ENCODE assay signal across 37 cellular contexts in the genomic region with DNA sequence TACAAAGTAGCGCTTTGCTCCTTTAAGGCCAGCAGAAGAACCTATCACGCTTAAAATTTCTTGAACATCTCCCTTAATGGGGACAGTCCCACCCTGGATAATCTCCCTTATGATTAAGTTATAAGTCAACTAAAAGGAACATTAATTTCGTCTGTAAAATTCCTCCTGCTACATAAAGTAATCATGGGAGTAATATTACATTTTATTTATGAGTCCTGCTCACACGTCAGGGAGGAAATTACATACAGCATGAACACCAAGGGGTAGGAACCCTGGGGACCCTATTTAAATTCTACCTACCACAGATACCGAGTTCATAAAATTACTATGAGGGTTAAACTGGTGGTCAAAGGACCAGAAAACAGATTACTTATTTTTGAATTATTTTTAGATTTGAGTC.
"Had no signal": no experiment of that assay in that cellular context is flagged by ENCODE, and none has a peak within 500 bp of the region (broad histone marks: within the 10 kb centered on the region; RNA-seq: fewer than 3 reads in every experiment).

No MANE protein-coding gene starts in this region.

- H3K27me3 ChIP-seq: adrenal gland, ascending aorta, body of pancreas, brain microvascular endothelial cell, breast epithelium, cardiac muscle cell had no signal

- H3K4me1 ChIP-seq: adrenal gland, ascending aorta, body of pancreas, breast epithelium had no signal

- H3K9me3 ChIP-seq: adrenal gland, ascending aorta, body of pancreas, breast epithelium had no signal

- H3K36me3 ChIP-seq: adrenal gland, ascending aorta, brain microvascular endothelial cell, breast epithelium, cardiac muscle cell had no signal

- H3K36me3 Mint-ChIP-seq: activated naive CD4-positive, alpha-beta T cell treated with anti-CD3 and anti-CD28 coated beads, Interleukin-2, amount 10 ng/mL, durations not matched to agents 7 days and 5 days; activated naive CD4-positive, alpha-beta T cell treated with anti-CD3 and anti-CD28 coated beads, Interleukin-2, amount 50 U/mL, for 24 hours; activated naive CD8-positive, alpha-beta T cell; activated naive CD8-positive, alpha-beta T cell treated with anti-CD3 and anti-CD28 coated beads for 36 hours; activated naive CD8-positive, alpha-beta T cell treated with anti-CD3 and anti-CD28 coated beads, Interleukin-2, amount 10 ng/mL, durations not matched to agents 7 days and 5 days; brain had no signal

- ATAC-seq: activated naive CD4-positive, alpha-beta T cell treated with anti-CD3 and anti-CD28 coated beads, Interleukin-2, amount 50 U/mL, for 72 hours; activated naive CD8-positive, alpha-beta T cell treated with anti-CD3 and anti-CD28 coated beads, Interleukin-2, amount 50 U/mL, for 24 hours; activated T-cell treated with anti-CD3 and anti-CD28 coated beads, Interleukin-2, amount 50 U/mL, for 4 hours; activated T-cell treated with anti-CD3 and anti-CD28 coated beads, Interleukin-2, amount 50 U/mL, for 72 hours; activated T-helper 17 cell treated with anti-CD3 and anti-CD28 coated beads, Interleukin-2, amount 50 U/mL, for 72 hours; body of pancreas had no signal

- H3K27me3 Mint-ChIP-seq: activated naive CD4-positive, alpha-beta T cell treated with anti-CD3 and anti-CD28 coated beads, Interleukin-2, amount 10 ng/mL, durations not matched to agents 7 days and 5 days; activated naive CD4-positive, alpha-beta T cell treated with anti-CD3 and anti-CD28 coated beads, Interleukin-2, amount 50 U/mL, for 24 hours; activated naive CD8-positive, alpha-beta T cell; activated naive CD8-positive, alpha-beta T cell treated with anti-CD3 and anti-CD28 coated beads for 36 hours; activated naive CD8-positive, alpha-beta T cell treated with anti-CD3 and anti-CD28 coated beads, Interleukin-2, amount 10 ng/mL, durations not matched to agents 7 days and 5 days; activated naive CD8-positive, alpha-beta T cell treated with anti-CD3 and anti-CD28 coated beads, Interleukin-2, amount 50 U/mL, for 24 hours; activated T-cell treated with anti-CD3 and anti-CD28 coated beads, Interleukin-2, amount 50 U/mL, for 24 hours; activated T-helper 17 cell treated with anti-CD3 and anti-CD28 coated beads, Interleukin-2, amount 50 U/mL, for 72 hours; brain; central memory CD8-positive, alpha-beta T cell had no signal

- H3K9me3 Mint-ChIP-seq: activated naive CD4-positive, alpha-beta T cell treated with anti-CD3 and anti-CD28 coated beads, Interleukin-2, amount 50 U/mL, for 24 hours; brain had no signal

- H3K27ac ChIP-seq: adrenal gland, ascending aorta, body of pancreas, brain microvascular endothelial cell, breast epithelium, cardiac muscle cell had no signal

- DNase-seq: activated effector memory CD4-positive, alpha-beta T cell treated with anti-CD3 and anti-CD28 coated beads, Interleukin-2, amount 50 U/mL, for 16 hours; activated effector memory CD4-positive, alpha-beta T cell treated with Interleukin-2 at 50 U/mL for 16 hours; activated gamma-delta T cell; activated gamma-delta T cell treated with Interleukin-2 at 50 U/mL for 16 hours; activated naive CD4-positive, alpha-beta T cell; activated naive CD4-positive, alpha-beta T cell treated with anti-CD3 and anti-CD28 coated beads for 36 hours; activated naive CD4-positive, alpha-beta T cell treated with anti-CD3 and anti-CD28 coated beads, Interleukin-2, amount 10 ng/mL, durations not matched to agents 7 days and 5 days; activated naive CD4-positive, alpha-beta T cell treated with anti-CD3 and anti-CD28 coated beads, Interleukin-2, amount 50 U/mL, for 16 hours; activated naive CD4-positive, alpha-beta T cell treated with Interleukin-2 at 50 U/mL for 16 hours; activated naive CD8-positive, alpha-beta T cell treated with anti-CD3 and anti-CD28 coated beads for 36 hours; activated naive CD8-positive, alpha-beta T cell treated with anti-CD3 and anti-CD28 coated beads, Interleukin-2, amount 10 ng/mL, durations not matched to agents 7 days and 5 days; activated naive CD8-positive, alpha-beta T cell treated with anti-CD3 and anti-CD28 coated beads, Interleukin-2, amount 50 U/mL, for 24 hours; activated T-cell treated with anti-CD3 and anti-CD28 coated beads, Interleukin-2, amount 50 U/mL, for 24 hours; activated T-cell treated with anti-CD3 and anti-CD28 coated beads, Interleukin-2, amount 50 U/mL, for 4 hours; activated T-cell treated with anti-CD3 and anti-CD28 coated beads, Interleukin-2, amount 50 U/mL, for 48 hours; activated T-cell treated with anti-CD3 and anti-CD28 coated beads, Interleukin-2, amount 50 U/mL, for 72 hours; adrenal gland; amniotic stem cell; amygdala; anterior cingulate cortex; aorta; body of pancreas; brain microvascular endothelial cell; caudate nucleus; central memory CD4-positive, alpha-beta T cell; cerebellar nuclear complex had no signal

- H3K4me1 Mint-ChIP-seq: activated naive CD4-positive, alpha-beta T cell treated with anti-CD3 and anti-CD28 coated beads, Interleukin-2, amount 10 ng/mL, durations not matched to agents 7 days and 5 days; activated naive CD4-positive, alpha-beta T cell treated with anti-CD3 and anti-CD28 coated beads, Interleukin-2, amount 50 U/mL, for 24 hours; activated naive CD8-positive, alpha-beta T cell treated with anti-CD3 and anti-CD28 coated beads for 36 hours; activated naive CD8-positive, alpha-beta T cell treated with anti-CD3 and anti-CD28 coated beads, Interleukin-2, amount 10 ng/mL, durations not matched to agents 7 days and 5 days; activated naive CD8-positive, alpha-beta T cell treated with anti-CD3 and anti-CD28 coated beads, Interleukin-2, amount 50 U/mL, for 24 hours; activated T-helper 17 cell treated with anti-CD3 and anti-CD28 coated beads, Interleukin-2, amount 50 U/mL, for 72 hours; central memory CD8-positive, alpha-beta T cell had no signal

- H3K4me3 Mint-ChIP-seq: activated naive CD4-positive, alpha-beta T cell treated with anti-CD3 and anti-CD28 coated beads for 36 hours; activated naive CD4-positive, alpha-beta T cell treated with anti-CD3 and anti-CD28 coated beads, Interleukin-2, amount 10 ng/mL, durations not matched to agents 7 days and 5 days; activated naive CD4-positive, alpha-beta T cell treated with anti-CD3 and anti-CD28 coated beads, Interleukin-2, amount 50 U/mL, for 24 hours; activated naive CD8-positive, alpha-beta T cell; activated naive CD8-positive, alpha-beta T cell treated with anti-CD3 and anti-CD28 coated beads for 36 hours; activated naive CD8-positive, alpha-beta T cell treated with anti-CD3 and anti-CD28 coated beads, Interleukin-2, amount 10 ng/mL, durations not matched to agents 7 days and 5 days; activated naive CD8-positive, alpha-beta T cell treated with anti-CD3 and anti-CD28 coated beads, Interleukin-2, amount 50 U/mL, for 24 hours; activated T-cell treated with anti-CD3 and anti-CD28 coated beads, Interleukin-2, amount 50 U/mL, for 24 hours; activated T-cell treated with anti-CD3 and anti-CD28 coated beads, Interleukin-2, amount 50 U/mL, for 4 hours; activated T-cell treated with anti-CD3 and anti-CD28 coated beads, Interleukin-2, amount 50 U/mL, for 72 hours; activated T-helper 1 cell treated with anti-CD3 and anti-CD28 coated beads, Interleukin-12 subunit alpha, Interleukin-12 subunit beta, Interleukin-2, Interleukin-4 antibody, amounts not matched to agents 30 ng/mL and 10 ng/mL and 1 ng/mL, durations not matched to agents 14 hours and 24 hours and 36 hours; activated T-helper 17 cell treated with anti-CD3 and anti-CD28 coated beads, Interleukin-2, amount 50 U/mL, for 72 hours; brain; central memory CD8-positive, alpha-beta T cell had no signal

- H3K4me3 ChIP-seq: adrenal gland, ascending aorta, body of pancreas, breast epithelium, cardiac muscle cell had no signal

- H3K27ac Mint-ChIP-seq: activated naive CD4-positive, alpha-beta T cell treated with anti-CD3 and anti-CD28 coated beads for 36 hours; activated naive CD4-positive, alpha-beta T cell treated with anti-CD3 and anti-CD28 coated beads, Interleukin-2, amount 10 ng/mL, durations not matched to agents 7 days and 5 days; activated naive CD4-positive, alpha-beta T cell treated with anti-CD3 and anti-CD28 coated beads, Interleukin-2, amount 50 U/mL, for 24 hours; activated naive CD4-positive, alpha-beta T cell treated with anti-CD3 and anti-CD28 coated beads, Interleukin-2, amount 50 U/mL, for 72 hours; activated naive CD8-positive, alpha-beta T cell; activated naive CD8-positive, alpha-beta T cell treated with anti-CD3 and anti-CD28 coated beads for 36 hours; activated naive CD8-positive, alpha-beta T cell treated with anti-CD3 and anti-CD28 coated beads, Interleukin-2, amount 10 ng/mL, durations not matched to agents 7 days and 5 days; activated naive CD8-positive, alpha-beta T cell treated with anti-CD3 and anti-CD28 coated beads, Interleukin-2, amount 50 U/mL, for 24 hours; activated T-cell treated with anti-CD3 and anti-CD28 coated beads, Interleukin-2, amount 50 U/mL, for 24 hours; activated T-cell treated with anti-CD3 and anti-CD28 coated beads, Interleukin-2, amount 50 U/mL, for 72 hours; activated T-helper 1 cell treated with anti-CD3 and anti-CD28 coated beads, Interleukin-12 subunit alpha, Interleukin-12 subunit beta, Interleukin-2, Interleukin-4 antibody, amounts not matched to agents 30 ng/mL and 10 ng/mL and 1 ng/mL, durations not matched to agents 14 hours and 24 hours and 36 hours; activated T-helper 17 cell treated with anti-CD3 and anti-CD28 coated beads, Interleukin-2, amount 50 U/mL, for 72 hours; activated T-helper 2 cell treated with anti-CD3 and anti-CD28 coated beads, Interferon-gamma antibody, Interleukin-2, Interleukin-4, amounts not matched to agents 10 μg/mL and 5 μg/mL and 100 μg/mL, durations not matched to agents 14 hours and 24 hours and 36 hours had no signal
